In genomic region chr10:78335691-78336401, GRCh38 we compare ENCODE assay signal across 11 cellular contexts.
DNase-seq lines count a peak whose midpoint lies in the region; ATAC-seq and TF ChIP-seq lines count a peak whose summit lies in the region.
"Had no signal": no experiment of that assay in that cellular context is flagged by ENCODE, and none has a peak within 500 bp of the region (broad histone marks: within the 10 kb centered on the region; RNA-seq: fewer than 3 reads in every experiment).

No MANE protein-coding gene starts in this region.

- H3K27me3 ChIP-seq in tibial nerve: no peaks in the 10 kb centered on the region
- H3K27me3 ChIP-seq: neutrophil had no signal

- peaks cover 22% of the 10 kb centered on the region for H3K4me1 Mint-ChIP-seq in chondrocyte (ENCODE audit: low read depth)

- intact Hi-C loops in lower leg skin (cut with DNase I; ENCODE audit: low total_unique reads): no loop called here

- TF ChIP-seq CTCF in chondrocyte (IDR thresholded peaks at IDR 0.05) (no peak), lower leg skin (IDR thresholded peaks at IDR 0.05) (no peak), tibial nerve (IDR thresholded peaks at IDR 0.05) (no peak)

- H3K36me3 Mint-ChIP-seq in chondrocyte (ENCODE audit: low read depth): no peaks in the 10 kb centered on the region

- H3K27ac ChIP-seq in tibial nerve: peak overlapping the region in 2 of 4 donors; percentile 23 to 38
- H3K27ac ChIP-seq: neutrophil had no signal

- no peak overlapping the region for H3K4me3 ChIP-seq in lower leg skin (ENCODE audit: low read depth, poor library complexity, severe bottlenecking)
- no peak overlapping the region for H3K4me3 ChIP-seq in tibial nerve
- H3K4me3 ChIP-seq: esophagus squamous epithelium had no signal

- peak overlapping the region; percentile 54 for H3K27ac Mint-ChIP-seq in chondrocyte (ENCODE audit: unreplicated experiment)

- H3K4me3 Mint-ChIP-seq in chondrocyte (ENCODE audit: unreplicated experiment): no peak overlapping the region

- H3K36me3 ChIP-seq in tibial nerve: no peaks in the 10 kb centered on the region
- H3K36me3 ChIP-seq: esophagus squamous epithelium, neutrophil had no signal

- TF ChIP-seq POLR2A in lower leg skin (IDR thresholded peaks at IDR 0.05) (no peak), tibial nerve (IDR thresholded peaks at IDR 0.05) (no peak)

- peaks cover 0 to 38% (median 16%) of the 10 kb centered on the region in 4 donors for H3K4me1 ChIP-seq in tibial nerve

- peaks cover 0 to 2% (median 0%) of the 10 kb centered on the region in 4 donors for H3K9me3 ChIP-seq in tibial nerve
- H3K9me3 ChIP-seq: esophagus squamous epithelium, neutrophil had no signal

- 65 to 80% methylated on average over 5 of the region's 5 CpGs for WGBS in lower leg skin, 2 donors
- 37 to 43% methylated on average over 5 of the region's 5 CpGs for WGBS in tibial nerve, 2 donors

- no peak for TF ChIP-seq EP300 in tibial nerve (IDR thresholded peaks at IDR 0.05)

- H3K9me3 Mint-ChIP-seq in chondrocyte (ENCODE audit: low read depth): no peaks in the 10 kb centered on the region

- ATAC-seq in HG02798 (IDR thresholded peaks at IDR 0.05; ENCODE audit: poor library complexity, unreplicated experiment): no peak

- peaks cover 4% of the 10 kb centered on the region for H3K27me3 Mint-ChIP-seq in chondrocyte (ENCODE audit: low read depth)

- DNase-seq in M059J (ENCODE audit: low read depth) (peak; percentile 84), chondrocyte (ENCODE audit: low spot score) (no peak), lower leg skin (ENCODE audit: low spot score in 2 of 2) (peak; percentile 10 to 86), tibial nerve (ENCODE audit: low spot score in 2 of 2) (peak; percentile 19 to 60), H4 (ENCODE audit: low spot score) (no peak), NCI-H1105 (lab: John Stamatoyannopoulos, UW) (no peak)
- DNase-seq: esophagus squamous epithelium, Kasumi-1, SW 1271 had no signal

Comparison
In these comparisons a context has a peak if more than half of its experiments do, and no peak if none do; other contexts are left out.
1. DNase-seq: peak in M059J (single experiment), lower leg skin (2 of 2) and tibial nerve (2 of 2); none in chondrocyte (single experiment), H4 (single experiment) and NCI-H1105 (single experiment).